Comparison of ENCODE assay signal across 20 cellular contexts in genomic region chr5:111394580-111394979, GRCh38.
DNase-seq lines count a peak whose midpoint lies in the region; ATAC-seq, FAIRE-seq and TF ChIP-seq lines count a peak whose summit lies in the region.
"Had no signal": no experiment of that assay in that cellular context is flagged by ENCODE, and none has a peak within 500 bp of the region (broad histone marks: within the 10 kb centered on the region; RNA-seq: fewer than 3 reads in every experiment).

No MANE protein-coding gene starts in this region.

- POLR2A ChIA-PET in MCF 10A (lab: Yijun Ruan, JAX), result interaction anchor here (1.1 kb wide), 1 partner anchor 117 kb away, joined by 3 read pairs; no protein-coding TSS in a partner anchor
- POLR2A ChIA-PET in activated CD4-positive, alpha-beta T cell treated with anti-CD3 and anti-CD28 coated beads for 36 hours (lab: Charles Lee), result no interaction called here

- H3K9me3 Mint-ChIP-seq in MCF 10A (ENCODE audit: unreplicated experiment), result no peaks in the 10 kb centered on the region
- no peaks in the 10 kb centered on the region for H3K9me3 Mint-ChIP-seq in activated CD4-positive, alpha-beta T cell treated with anti-CD3 and anti-CD28 coated beads for 36 hours (ENCODE audit: low read depth)
- H3K9me3 Mint-ChIP-seq: neural progenitor cell had no signal

- H3K4me3 ChIP-seq in breast epithelium, result no peak overlapping the region
- H3K4me3 ChIP-seq: neural progenitor cell, thyroid gland had no signal

- no peak for FAIRE-seq in RCC 7860 (lab: Jason Lieb, UNC)

- DNase-seq in MCF 10A (ENCODE audit: unreplicated experiment), result peak; percentile 61
- no peak for DNase-seq in breast epithelium (ENCODE audit: low spot score in 2 of 2)
- DNase-seq in RCC 7860 (ENCODE audit: low spot score), result peak; percentile 8
- DNase-seq in epithelial cell of prostate (ENCODE audit: low read depth, low spot score), result no peak
- no peak for DNase-seq in activated CD4-positive, alpha-beta T cell treated with anti-CD3 and anti-CD28 coated beads for 36 hours
- no peak for DNase-seq in UCSD-AML1 (lab: John Stamatoyannopoulos, UW; ENCODE audit: unreplicated experiment)
- DNase-seq: activated effector memory CD4-positive, alpha-beta T cell treated with Interleukin-2 at 50 U/mL for 16 hours; Caco-2; effector CD8-positive, alpha-beta T cell; mesendoderm; NCI-H1417 treated with DMSO at 0.1 percent for 48 hours; NCI-H2227 treated with DMSO at 0.1 percent for 48 hours; retina; stimulated activated CD4-positive, alpha-beta T cell treated with anti-CD3 and anti-CD28 coated beads, Interleukin-2, amount 100 ng/mL, for 24 hours; stimulated activated CD8-positive, alpha-beta memory T cell treated with anti-CD3 and anti-CD28 coated beads, Interleukin-4, amount 100 ng/mL, for 48 hours; thyroid gland had no signal

- H3K4me1 Mint-ChIP-seq in MCF 10A (ENCODE audit: insufficient read depth, unreplicated experiment), result peaks cover 7% of the 10 kb centered on the region
- H3K4me1 Mint-ChIP-seq in activated CD4-positive, alpha-beta T cell treated with anti-CD3 and anti-CD28 coated beads for 36 hours, result peaks cover 29% of the 10 kb centered on the region
- H3K4me1 Mint-ChIP-seq: neural progenitor cell had no signal

- no peaks in the 10 kb centered on the region for H3K27me3 ChIP-seq in breast epithelium
- H3K27me3 ChIP-seq: neural progenitor cell, thyroid gland had no signal

- no peaks in the 10 kb centered on the region for H3K36me3 ChIP-seq in breast epithelium
- H3K36me3 ChIP-seq: neural progenitor cell, thyroid gland had no signal

- no peaks in the 10 kb centered on the region for H3K4me1 ChIP-seq in breast epithelium
- H3K4me1 ChIP-seq: Caco-2, neural progenitor cell, thyroid gland had no signal

- TF ChIP-seq POLR2A in breast epithelium (IDR thresholded peaks at IDR 0.05), result no peak

- H3K9me3 ChIP-seq in breast epithelium, result no peaks in the 10 kb centered on the region
- H3K9me3 ChIP-seq: Caco-2, thyroid gland had no signal

- TF ChIP-seq CTCF in MCF 10A (IDR thresholded peaks at IDR 0.05; ENCODE audit: unreplicated experiment), result no peak
- no peak for TF ChIP-seq CTCF in breast epithelium (IDR thresholded peaks at IDR 0.05)

- H3K27me3 Mint-ChIP-seq in MCF 10A (ENCODE audit: insufficient read depth, unreplicated experiment), result no peaks in the 10 kb centered on the region
- no peaks in the 10 kb centered on the region for H3K27me3 Mint-ChIP-seq in activated CD4-positive, alpha-beta T cell treated with anti-CD3 and anti-CD28 coated beads for 36 hours

- no peak overlapping the region for H3K27ac Mint-ChIP-seq in MCF 10A (ENCODE audit: low read depth, unreplicated experiment)
- H3K27ac Mint-ChIP-seq in activated CD4-positive, alpha-beta T cell treated with anti-CD3 and anti-CD28 coated beads for 36 hours, result no peak overlapping the region
- H3K27ac Mint-ChIP-seq: neural progenitor cell had no signal

- H3K27ac ChIP-seq in breast epithelium (no peak overlapping the region), epithelial cell of prostate (peak overlapping the region; percentile 30)
- H3K27ac ChIP-seq: neural progenitor cell, thyroid gland, VCaP had no signal

- CTCF ChIA-PET in MCF 10A (lab: Yijun Ruan, JAX), result interaction anchor here (0.7 kb wide), 1 partner anchor 115 kb away, joined by 3 read pairs; no protein-coding TSS in a partner anchor
- CTCF ChIA-PET in activated CD4-positive, alpha-beta T cell treated with anti-CD3 and anti-CD28 coated beads for 36 hours (lab: Charles Lee), result interaction anchor here (1.1 kb wide), 1 partner anchor 16 kb away, joined by 4 read pairs; no protein-coding TSS in a partner anchor

- H3K4me3 Mint-ChIP-seq in MCF 10A (ENCODE audit: unreplicated experiment), result no peak overlapping the region
- no peak overlapping the region for H3K4me3 Mint-ChIP-seq in activated CD4-positive, alpha-beta T cell treated with anti-CD3 and anti-CD28 coated beads for 36 hours
- H3K4me3 Mint-ChIP-seq: neural progenitor cell had no signal

- ATAC-seq in HG03159 (IDR thresholded peaks at IDR 0.05; ENCODE audit: unreplicated experiment), result no peak
- no peak for ATAC-seq in activated CD4-positive, alpha-beta T cell treated with anti-CD3 and anti-CD28 coated beads for 36 hours
- ATAC-seq in GM21619 (IDR thresholded peaks at IDR 0.05; ENCODE audit: unreplicated experiment), result no peak

- no peaks in the 10 kb centered on the region for H3K36me3 Mint-ChIP-seq in MCF 10A (ENCODE audit: insufficient read depth, unreplicated experiment)
- H3K36me3 Mint-ChIP-seq in activated CD4-positive, alpha-beta T cell treated with anti-CD3 and anti-CD28 coated beads for 36 hours (ENCODE audit: low read depth), result peaks cover 50% of the 10 kb centered on the region

- intact Hi-C loops in MCF 10A (cut with micrococcal nuclease), result loop anchor here (2.0 kb wide), 1 partner anchor 28 kb away; no protein-coding TSS in a partner anchor
- intact Hi-C loops in breast epithelium (cut with DNase I; ENCODE audit: low total_unique reads), result no loop called here
- intact Hi-C loops in activated CD4-positive, alpha-beta T cell treated with anti-CD3 and anti-CD28 coated beads for 36 hours (cut with DNase I, micrococcal nuclease), result no loop called here

- no TSS peak for BruUV-seq in MCF 10A (replicated peaks; lab: Mats Ljungman, UMichigan)

Comparison
In these comparisons a context has a peak if more than half of its experiments do, and no peak if none do; other contexts are left out.
1. DNase-seq: peak in MCF 10A (single experiment) and RCC 7860 (single experiment); none in breast epithelium (0 of 2), epithelial cell of prostate (single experiment), activated CD4-positive, alpha-beta T cell treated with anti-CD3 and anti-CD28 coated beads for 36 hours (single experiment) and UCSD-AML1 (single experiment).